Comparison of ENCODE assay signal across 8 cellular contexts in genomic region chr12:991350-992278, GRCh38. TPM values are rescaled to one million over a fixed set of nuclear protein-coding genes. Genes with fewer than 3 reads are reported as not detected.
A peak's percentile ranks its signal among the peaks of the same experiment; 100 is the strongest.
DNase-seq lines count a peak whose midpoint lies in the region; ATAC-seq and TF ChIP-seq lines count a peak whose summit lies in the region.

No MANE protein-coding gene starts in this region.

- 9% methylated on average over 29 of the region's 48 CpGs for WGBS in right lobe of liver (ENCODE audit: insufficient coverage, low coverage, low lambda C conversion rate, missing lambda C conversion rate)

- H3K4me3 Mint-ChIP-seq in activated CD4-positive, alpha-beta T cell treated with anti-CD3 and anti-CD28 coated beads, Interleukin-2, amount 10 ng/mL, durations not matched to agents 24 days and 14 days = peak overlapping the region; percentile 100

- H3K27ac ChIP-seq in Panc1 (ENCODE audit: low read length) (peak overlapping the region; percentile 67), coronary artery (peak overlapping the region; percentile 94 to 99), right lobe of liver (peak overlapping the region; percentile 96 to 98 (median 97)), stomach smooth muscle (ENCODE audit: low read length) (peak overlapping the region; percentile 71)

- H3K9me3 ChIP-seq in Panc1 (ENCODE audit: control insufficient read depth, insufficient read depth, low read depth, low read length) (no peaks in the 10 kb centered on the region), right lobe of liver (no peaks in the 10 kb centered on the region), stomach smooth muscle (ENCODE audit: control insufficient read depth in 2 of 2, low read length in 2 of 2) (no peaks in the 10 kb centered on the region)

- peak; percentile 63 for DNase-seq in activated CD4-positive, alpha-beta T cell treated with anti-CD3 and anti-CD28 coated beads, Interleukin-2, amount 10 ng/mL, durations not matched to agents 24 days and 14 days
- DNase-seq in activated CD4-positive, alpha-beta T cell treated with anti-CD3 and anti-CD28 coated beads, Interleukin-2, amount 50 U/mL, for 1 hour = no peak
- DNase-seq in Panc1 (ENCODE audit: low read depth, low spot score) = no peak
- DNase-seq in coronary artery (ENCODE audit: low spot score) = peak; percentile 77
- DNase-seq in right lobe of liver = no peak
- no peak for DNase-seq in ecto neural progenitor cell (ENCODE audit: low spot score)

- peaks cover 36% of the 10 kb centered on the region for H3K4me1 Mint-ChIP-seq in activated CD4-positive, alpha-beta T cell treated with anti-CD3 and anti-CD28 coated beads, Interleukin-2, amount 10 ng/mL, durations not matched to agents 24 days and 14 days

- peak; percentile 48 for ATAC-seq in HG03175 (IDR thresholded peaks at IDR 0.05; ENCODE audit: unreplicated experiment)
- ATAC-seq in Panc1 = peak; percentile 84
- ATAC-seq in right lobe of liver = peak; percentile 7 to 46 (median 28)

- peak overlapping the region; percentile 99 for H3K27ac Mint-ChIP-seq in activated CD4-positive, alpha-beta T cell treated with anti-CD3 and anti-CD28 coated beads, Interleukin-2, amount 10 ng/mL, durations not matched to agents 24 days and 14 days

- H3K9me3 Mint-ChIP-seq in activated CD4-positive, alpha-beta T cell treated with anti-CD3 and anti-CD28 coated beads, Interleukin-2, amount 10 ng/mL, durations not matched to agents 24 days and 14 days = no peaks in the 10 kb centered on the region

- CTCF ChIA-PET in Panc1 (lab: Charles Lee) = no interaction called here

- H3K4me3 ChIP-seq in Panc1 (ENCODE audit: low read depth in 2 of 2, low read length in 2 of 2) (peak overlapping the region; percentile 69 to 77), coronary artery (peak overlapping the region; percentile 89), right lobe of liver (peak overlapping the region; percentile 73 to 88 (median 80)), stomach smooth muscle (ENCODE audit: low read length in 2 of 2) (peak overlapping the region; percentile 53 to 92)

- TF ChIP-seq CTCF in Panc1 (IDR thresholded peaks at IDR 0.05) (no peak), coronary artery (IDR thresholded peaks at IDR 0.05) (no peak), right lobe of liver (IDR thresholded peaks at IDR 0.05) (no peak)

- H3K27me3 Mint-ChIP-seq in activated CD4-positive, alpha-beta T cell treated with anti-CD3 and anti-CD28 coated beads, Interleukin-2, amount 10 ng/mL, durations not matched to agents 24 days and 14 days = peaks cover 2% of the 10 kb centered on the region

- no peaks in the 10 kb centered on the region for H3K36me3 ChIP-seq in Panc1 (ENCODE audit: control insufficient read depth, insufficient read depth, low read length)
- H3K36me3 ChIP-seq in right lobe of liver = no peaks in the 10 kb centered on the region
- H3K36me3 ChIP-seq in stomach smooth muscle (ENCODE audit: control insufficient read depth in 2 of 2, insufficient read depth in 2 of 2, low read length in 2 of 2) = no peaks in the 10 kb centered on the region

- in situ Hi-C loops in Panc1 (cut with HindIII; ENCODE audit: low pct_unique_long_range_greater_than_20kb, low sequenced_read_pairs) = no loop called here

- BruUV-seq in Panc1 (replicated peaks; lab: Mats Ljungman, UMichigan) = TSS peak; percentile 92

- POLR2A ChIA-PET in Panc1 (lab: Charles Lee) = interaction anchor here (0.5 to 0.6 kb wide), 3 partner anchors 21 to 164 kb away, joined by 3 to 20 read pairs (median 11); no protein-coding TSS in a partner anchor

- peak overlapping the region; percentile 56 to 73 for H3K9ac ChIP-seq in stomach smooth muscle (ENCODE audit: low read length in 2 of 2)

- H3K27me3 ChIP-seq in Panc1 (ENCODE audit: control insufficient read depth, insufficient read depth, low read length) = no peaks in the 10 kb centered on the region
- H3K27me3 ChIP-seq in right lobe of liver = no peaks in the 10 kb centered on the region
- no peaks in the 10 kb centered on the region for H3K27me3 ChIP-seq in stomach smooth muscle (ENCODE audit: control insufficient read depth in 1 of 2, insufficient read depth in 2 of 2, low read length in 2 of 2)

- no peak for TF ChIP-seq POLR2A in right lobe of liver (IDR thresholded peaks at IDR 0.05)

- peaks cover 20% of the 10 kb centered on the region for H3K4me1 ChIP-seq in Panc1 (ENCODE audit: control insufficient read depth, insufficient read depth, low read length)
- peaks cover 0 to 21% (median 0%) of the 10 kb centered on the region in 4 donors for H3K4me1 ChIP-seq in right lobe of liver
- peaks cover 18% of the 10 kb centered on the region for H3K4me1 ChIP-seq in stomach smooth muscle (ENCODE audit: control insufficient read depth, insufficient read depth, low read length)

- intact Hi-C loops in activated CD4-positive, alpha-beta T cell treated with anti-CD3 and anti-CD28 coated beads, Interleukin-2, amount 10 ng/mL, durations not matched to agents 24 days and 14 days (cut with micrococcal nuclease) = loop anchor here (1.0 to 5.0 kb wide), 3 partner anchors 106 to 601 kb away; partner anchors contain the start of genes CCDC77 and FBXL14
- intact Hi-C loops in Panc1 (cut with micrococcal nuclease; ENCODE audit: unreplicated experiment) (loop anchor here (10.0 kb wide), 1 partner anchor 103 kb away; no protein-coding TSS in a partner anchor), right lobe of liver (cut with DNase I) (no loop called here)

- peaks cover 4% of the 10 kb centered on the region for H3K36me3 Mint-ChIP-seq in activated CD4-positive, alpha-beta T cell treated with anti-CD3 and anti-CD28 coated beads, Interleukin-2, amount 10 ng/mL, durations not matched to agents 24 days and 14 days (ENCODE audit: low read depth)

RNA-seq across cellular contexts. Expression of gene ERC1, which starts 0.6 kb away (rescaled TPM):
- 30.8 and 31.6 TPM in 2 replicates for total RNA-seq in activated CD4-positive, alpha-beta T cell treated with anti-CD3 and anti-CD28 coated beads, Interleukin-2, amount 10 ng/mL, durations not matched to agents 24 days and 14 days
- total RNA-seq in Panc1 (2021; ENCODE audit: unreplicated experiment) (40.4 TPM), right lobe of liver (10 to 100 TPM; 24.8 to 30.8 (median 28.6) TPM)
- 17.8 TPM for polyA plus RNA-seq in Panc1 (2012; ENCODE audit: insufficient read length)

RNA-seq across cellular contexts. Expression of gene RAD52, which starts 42.1 kb away (rescaled TPM):
- total RNA-seq in activated CD4-positive, alpha-beta T cell treated with anti-CD3 and anti-CD28 coated beads, Interleukin-2, amount 10 ng/mL, durations not matched to agents 24 days and 14 days = 15.2 and 15.7 TPM in 2 replicates
- total RNA-seq in Panc1 (2021; ENCODE audit: unreplicated experiment) (15.8 TPM), right lobe of liver (10 to 100 TPM in 1 of 6 experiments, 1 to 10 TPM in 5; 5.6 to 10.5 (median 8.5) TPM)
- polyA plus RNA-seq in Panc1 (2012; ENCODE audit: insufficient read length) = 16.4 TPM

Comparison
In these comparisons a context has a peak if more than half of its experiments do, and no peak if none do; other contexts are left out.
1. DNase-seq: peak in activated CD4-positive, alpha-beta T cell treated with anti-CD3 and anti-CD28 coated beads, Interleukin-2, amount 10 ng/mL, durations not matched to agents 24 days and 14 days (single experiment) and coronary artery (single experiment); none in activated CD4-positive, alpha-beta T cell treated with anti-CD3 and anti-CD28 coated beads, Interleukin-2, amount 50 U/mL, for 1 hour (single experiment), Panc1 (single experiment), right lobe of liver (0 of 3) and ecto neural progenitor cell (single experiment).
2. ATAC-seq: peak in every context shown above with its lines; median percentile 84 in Panc1; 48 in HG03175; 28 in right lobe of liver.
3. intact Hi-C loops: an anchor here in activated CD4-positive, alpha-beta T cell treated with anti-CD3 and anti-CD28 coated beads, Interleukin-2, amount 10 ng/mL, durations not matched to agents 24 days and 14 days (1.0 to 5.0 kb wide) and Panc1 (10.0 kb wide); none called in right lobe of liver.
4. Peak in every context shown above with its lines, with median percentiles within 50 percentile points of each other: H3K27ac ChIP-seq and H3K4me3 ChIP-seq.